12 cellular contexts compared by ENCODE assay signal in the genomic region with DNA sequence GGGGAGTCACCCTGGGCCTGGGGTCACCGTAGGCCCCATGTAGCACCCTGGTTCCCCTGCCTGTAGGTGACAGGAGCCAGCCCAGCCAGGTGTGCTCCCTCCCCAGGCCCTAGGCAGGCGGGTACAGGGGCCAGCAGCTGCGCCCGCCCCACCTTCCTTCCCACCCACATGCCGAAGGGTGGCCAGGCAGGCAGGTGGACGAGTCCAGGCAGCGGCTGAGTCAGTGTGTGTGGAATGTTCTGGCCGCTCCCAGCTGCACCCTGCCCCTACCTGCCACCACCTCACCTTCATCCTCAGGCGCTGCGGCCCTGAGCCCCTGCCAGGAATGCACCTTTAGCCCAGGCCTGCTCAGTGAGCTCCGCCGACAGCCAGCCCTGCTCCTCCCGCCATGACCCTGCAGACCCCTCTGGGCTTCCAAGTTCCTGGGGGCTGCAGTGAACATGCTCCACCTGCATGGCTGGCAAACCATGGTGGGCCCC. TPM values are rescaled to one million over a fixed set of nuclear protein-coding genes. Genes with fewer than 3 reads are reported as not detected.
DNase-seq lines count a peak whose midpoint lies in the region; ATAC-seq, FAIRE-seq and TF ChIP-seq lines count a peak whose summit lies in the region.
"Had no signal": no experiment of that assay in that cellular context is flagged by ENCODE, and none has a peak within 500 bp of the region (broad histone marks: within the 10 kb centered on the region; RNA-seq: fewer than 3 reads in every experiment).

No MANE protein-coding gene starts in this region.

- no peaks in the 10 kb centered on the region for H3K9me3 Mint-ChIP-seq in mesothelial cell of epicardium
- no peaks in the 10 kb centered on the region for H3K9me3 Mint-ChIP-seq in stimulated activated naive B cell treated with anti-CD40 and anti-IgM and Interleukin-4, amounts not matched to agents 10 μg/mL and 1 μg/mL and 100 μg/mL, for 72 hours

- peak; percentile 57 for DNase-seq in COLO668 (lab: John Stamatoyannopoulos, UW; ENCODE audit: unreplicated experiment)
- peak; percentile 97 for DNase-seq in SW480 (ENCODE audit: low spot score)
- no peak for DNase-seq in mesothelial cell of epicardium (ENCODE audit: low spot score in 2 of 2, unreplicated experiment in 2 of 2)
- DNase-seq in stimulated activated naive B cell treated with anti-CD40 and anti-IgM and Interleukin-4, amounts not matched to agents 10 μg/mL and 1 μg/mL and 100 μg/mL, for 72 hours: no peak
- no peak for DNase-seq in GM19239 (ENCODE audit: insufficient read length, low spot score)
- DNase-seq: KBM-7; NCI-H2081 treated with DMSO at 0.1 percent for 48 hours; stimulated activated CD4-positive, alpha-beta T cell treated with anti-CD3 and anti-CD28 coated beads, Interleukin-2, amount 100 ng/mL, for 48 hours had no signal

- no peak for ATAC-seq in stimulated activated naive B cell treated with anti-CD40 and anti-IgM and Interleukin-4, amounts not matched to agents 10 μg/mL and 1 μg/mL and 100 μg/mL, for 72 hours (replicated peaks)
- no peak for ATAC-seq in GM19328 (IDR thresholded peaks at IDR 0.05; ENCODE audit: unreplicated experiment)

- TF ChIP-seq CTCF in mesothelial cell of epicardium (IDR thresholded peaks at IDR 0.05; ENCODE audit: unreplicated experiment): no peak

- no peak for FAIRE-seq in GM19239 (lab: Jason Lieb, UNC)
- FAIRE-seq: RCC 7860 had no signal

- peaks cover 34% of the 10 kb centered on the region for H3K4me1 Mint-ChIP-seq in mesothelial cell of epicardium
- peaks cover 8 to 16% of the 10 kb centered on the region in 2 donors for H3K4me1 Mint-ChIP-seq in stimulated activated naive B cell treated with anti-CD40 and anti-IgM and Interleukin-4, amounts not matched to agents 10 μg/mL and 1 μg/mL and 100 μg/mL, for 72 hours

- no peaks in the 10 kb centered on the region for H3K36me3 Mint-ChIP-seq in mesothelial cell of epicardium
- H3K36me3 Mint-ChIP-seq in stimulated activated naive B cell treated with anti-CD40 and anti-IgM and Interleukin-4, amounts not matched to agents 10 μg/mL and 1 μg/mL and 100 μg/mL, for 72 hours: no peaks in the 10 kb centered on the region

- H3K27me3 Mint-ChIP-seq in mesothelial cell of epicardium (ENCODE audit: low read depth): no peaks in the 10 kb centered on the region
- peaks cover 9 to 40% of the 10 kb centered on the region in 2 donors for H3K27me3 Mint-ChIP-seq in stimulated activated naive B cell treated with anti-CD40 and anti-IgM and Interleukin-4, amounts not matched to agents 10 μg/mL and 1 μg/mL and 100 μg/mL, for 72 hours

- H3K27ac Mint-ChIP-seq in mesothelial cell of epicardium: peak overlapping the region; percentile 87
- H3K27ac Mint-ChIP-seq in stimulated activated naive B cell treated with anti-CD40 and anti-IgM and Interleukin-4, amounts not matched to agents 10 μg/mL and 1 μg/mL and 100 μg/mL, for 72 hours: no peak overlapping the region

- no peak overlapping the region for H3K4me3 Mint-ChIP-seq in mesothelial cell of epicardium
- no peak overlapping the region for H3K4me3 Mint-ChIP-seq in stimulated activated naive B cell treated with anti-CD40 and anti-IgM and Interleukin-4, amounts not matched to agents 10 μg/mL and 1 μg/mL and 100 μg/mL, for 72 hours

RNA-seq across cellular contexts. Expression of a gene that starts 0.6 kb away (rescaled TPM):
- total RNA-seq in mesothelial cell of epicardium: 1.2 to 2.1 TPM (median 1.9 TPM) in 3 replicates
- total RNA-seq: G401, temporal lobe had no signal

RNA-seq across cellular contexts. Expression of a gene that starts 4.6 kb away (rescaled TPM):
- 0.59 to 1.3 TPM in 2 of 3 replicates, not detected in the other for total RNA-seq in mesothelial cell of epicardium
- total RNA-seq: G401, temporal lobe had no signal

RNA-seq across cellular contexts. Expression of a gene that starts 18.7 kb away (rescaled TPM):
- 4.9 to 5.2 TPM (median 4.9 TPM) in 3 replicates for total RNA-seq in mesothelial cell of epicardium

RNA-seq across cellular contexts. Expression of a gene that starts 57.5 kb away (rescaled TPM):
- total RNA-seq in mesothelial cell of epicardium: not detected in 3 replicates
- total RNA-seq: G401, temporal lobe had no signal

Comparison
In these comparisons a context has a peak if more than half of its experiments do, and no peak if none do; other contexts are left out.
1. DNase-seq: peak in COLO668 (single experiment) and SW480 (single experiment); none in mesothelial cell of epicardium (0 of 2), stimulated activated naive B cell treated with anti-CD40 and anti-IgM and Interleukin-4, amounts not matched to agents 10 μg/mL and 1 μg/mL and 100 μg/mL, for 72 hours (single experiment) and GM19239 (single experiment).